1 cellular context compared by ENCODE assay signal in the genomic region with DNA sequence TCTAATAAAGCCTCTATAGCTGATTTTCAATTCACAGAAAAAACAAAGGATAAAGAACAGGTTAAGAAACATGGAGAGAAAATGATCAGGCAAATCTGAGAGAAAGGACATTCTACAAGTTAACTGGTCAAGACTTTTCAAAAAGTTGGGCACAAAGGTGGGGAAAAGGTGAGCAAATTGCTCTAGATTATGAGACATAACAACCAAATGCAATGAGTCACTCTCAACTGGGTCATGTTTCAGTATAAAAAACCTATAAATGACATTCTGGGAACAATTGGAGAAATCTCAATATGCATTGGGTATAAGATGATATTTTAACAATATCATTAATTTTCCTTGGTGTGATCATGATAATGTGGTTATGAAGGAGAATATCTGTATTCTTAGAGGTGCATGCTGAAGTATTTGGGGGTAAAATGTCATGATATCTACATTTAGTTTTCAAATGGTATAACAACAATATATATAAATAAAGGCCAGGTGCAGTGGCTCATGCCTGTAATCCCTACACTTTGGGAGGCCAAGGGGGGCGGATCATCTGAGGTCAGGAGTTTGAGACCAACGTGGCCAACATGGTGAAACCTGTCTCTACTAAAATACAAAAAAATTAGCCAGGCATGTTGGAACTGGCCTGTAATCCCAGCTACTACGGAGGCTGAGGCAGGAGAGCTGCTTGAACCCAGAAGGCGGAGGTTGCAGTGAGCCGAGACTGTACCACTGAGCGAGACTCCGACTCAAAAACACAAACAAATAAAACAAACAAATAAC.
A peak's percentile ranks its signal among the peaks of the same experiment; 100 is the strongest.
TF ChIP-seq lines count a peak whose summit lies in the region.

No MANE protein-coding gene starts in this region.

TF ChIP-seq in HCT116, 20 proteins besides CTCF, POLR2A, EP300 and RAD21 (continued from another document):
- TF ChIP-seq EZH2phosphoT487 (IDR thresholded peaks at IDR 0.05; ENCODE audit: borderline replicate concordance) (no peak), SRF (IDR thresholded peaks at IDR 0.05; ENCODE audit: low read depth) (no peak), YY1 (IDR thresholded peaks at IDR 0.05; ENCODE audit: extremely low read depth, insufficient replicate concordance, low read depth, low read length) (no peak), CEBPB (IDR thresholded peaks at IDR 0.05; ENCODE audit: low read depth) (0 out of 2 replicates have a peak, but pooled peaks have one; percentile 29), EGR1 (IDR thresholded peaks at IDR 0.05; ENCODE audit: low read depth) (no peak), JUND (IDR thresholded peaks at IDR 0.05) (peak; percentile 79), EZH2 (IDR thresholded peaks at IDR 0.05) (no peak)
- TF ChIP-seq, protein P1, sequence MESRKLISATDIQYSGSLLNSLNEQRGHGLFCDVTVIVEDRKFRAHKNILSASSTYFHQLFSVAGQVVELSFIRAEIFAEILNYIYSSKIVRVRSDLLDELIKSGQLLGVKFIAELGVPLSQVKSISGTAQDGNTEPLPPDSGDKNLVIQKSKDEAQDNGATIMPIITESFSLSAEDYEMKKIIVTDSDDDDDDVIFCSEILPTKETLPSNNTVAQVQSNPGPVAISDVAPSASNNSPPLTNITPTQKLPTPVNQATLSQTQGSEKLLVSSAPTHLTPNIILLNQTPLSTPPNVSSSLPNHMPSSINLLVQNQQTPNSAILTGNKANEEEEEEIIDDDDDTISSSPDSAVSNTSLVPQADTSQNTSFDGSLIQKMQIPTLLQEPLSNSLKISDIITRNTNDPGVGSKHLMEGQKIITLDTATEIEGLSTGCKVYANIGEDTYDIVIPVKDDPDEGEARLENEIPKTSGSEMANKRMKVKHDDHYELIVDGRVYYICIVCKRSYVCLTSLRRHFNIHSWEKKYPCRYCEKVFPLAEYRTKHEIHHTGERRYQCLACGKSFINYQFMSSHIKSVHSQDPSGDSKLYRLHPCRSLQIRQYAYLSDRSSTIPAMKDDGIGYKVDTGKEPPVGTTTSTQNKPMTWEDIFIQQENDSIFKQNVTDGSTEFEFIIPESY (IDR thresholded peaks at IDR 0.05; ENCODE audit: extremely low read depth, insufficient replicate concordance, low read length): no peak
- TF ChIP-seq, protein P2, sequence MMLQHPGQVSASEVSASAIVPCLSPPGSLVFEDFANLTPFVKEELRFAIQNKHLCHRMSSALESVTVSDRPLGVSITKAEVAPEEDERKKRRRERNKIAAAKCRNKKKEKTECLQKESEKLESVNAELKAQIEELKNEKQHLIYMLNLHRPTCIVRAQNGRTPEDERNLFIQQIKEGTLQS (IDR thresholded peaks at IDR 0.05): no peak
